In genomic region chr7:76626989-76627642, GRCh38 we compare ENCODE assay signal across 7 cellular contexts. TPM values are rescaled to one million over a fixed set of nuclear protein-coding genes. Genes with fewer than 3 reads are reported as not detected.
DNase-seq lines count a peak whose midpoint lies in the region; ATAC-seq and TF ChIP-seq lines count a peak whose summit lies in the region.
"Not testable (repeated sequence)": the region's sequence is repeated elsewhere in the genome, so short reads cannot be mapped to it uniquely, and the experiment has no call there.

Gene POMZP3 (minus strand): TSS chr7:76627279. CDS start chr7:76626064, 1,215 bp downstream.

- H3K4me3 ChIP-seq in NB4 (ENCODE audit: low read depth, low read length): peak within 1 kb of the TSS; percentile 73
- H3K4me3 ChIP-seq in iPS-18a (ENCODE audit: low read length): peak within 1 kb of the TSS; percentile 65

- H3K9me3 ChIP-seq in iPS-18a (ENCODE audit: control insufficient read depth, low read depth, low read length): not testable (repeated sequence)

- peaks cover 11% of the 10 kb centered on the region for H3K36me3 Mint-ChIP-seq in activated CD4-positive, alpha-beta T cell treated with anti-CD3 and anti-CD28 coated beads, Interleukin-2, amount 10 ng/mL, durations not matched to agents 24 days and 14 days (ENCODE audit: low read depth)

- DNase-seq in NB4 (ENCODE audit: low read depth) (peak; percentile 57), putamen (ENCODE audit: low spot score) (peak; percentile 20)
- peak; percentile 84 for DNase-seq in activated CD4-positive, alpha-beta T cell treated with anti-CD3 and anti-CD28 coated beads, Interleukin-2, amount 10 ng/mL, durations not matched to agents 24 days and 14 days
- DNase-seq in central memory CD4-positive, alpha-beta T cell: peak; percentile 63

- not testable (repeated sequence) for H3K27me3 Mint-ChIP-seq in activated CD4-positive, alpha-beta T cell treated with anti-CD3 and anti-CD28 coated beads, Interleukin-2, amount 10 ng/mL, durations not matched to agents 24 days and 14 days

- H3K9me3 Mint-ChIP-seq in activated CD4-positive, alpha-beta T cell treated with anti-CD3 and anti-CD28 coated beads, Interleukin-2, amount 10 ng/mL, durations not matched to agents 24 days and 14 days: not testable (repeated sequence)

- not testable (repeated sequence) for H3K4me1 Mint-ChIP-seq in activated CD4-positive, alpha-beta T cell treated with anti-CD3 and anti-CD28 coated beads, Interleukin-2, amount 10 ng/mL, durations not matched to agents 24 days and 14 days

- H3K4me3 Mint-ChIP-seq in activated CD4-positive, alpha-beta T cell treated with anti-CD3 and anti-CD28 coated beads, Interleukin-2, amount 10 ng/mL, durations not matched to agents 24 days and 14 days: peak within 1 kb of the TSS; percentile 89

- H3K4me1 ChIP-seq in iPS-18a (ENCODE audit: control insufficient read depth, low read depth, low read length): not testable (repeated sequence)

- peak within 1 kb of the TSS; percentile 62 for H3K9ac ChIP-seq in iPS-18a (ENCODE audit: low read length)

- intact Hi-C loops in activated CD4-positive, alpha-beta T cell treated with anti-CD3 and anti-CD28 coated beads, Interleukin-2, amount 10 ng/mL, durations not matched to agents 24 days and 14 days (cut with micrococcal nuclease): not testable (repeated sequence)

- H3K27ac ChIP-seq in iPS-18a (ENCODE audit: low read length): not testable (repeated sequence)

- H3K27me3 ChIP-seq in iPS-18a (ENCODE audit: control insufficient read depth, insufficient read depth, low read length): not testable (repeated sequence)

- not testable (repeated sequence) for H3K36me3 ChIP-seq in iPS-18a (ENCODE audit: control insufficient read depth, low read depth, low read length)

- ATAC-seq in GM18861 (IDR thresholded peaks at IDR 0.05; ENCODE audit: unreplicated experiment) (peak; percentile 70), HG02840 (IDR thresholded peaks at IDR 0.05; ENCODE audit: low FRiP score, unreplicated experiment) (peak; percentile 89)

- not testable (repeated sequence) for TF ChIP-seq CTCF in NB4 (IDR thresholded peaks at IDR 0.05; ENCODE audit: low read depth, low read length)

- H3K27ac Mint-ChIP-seq in activated CD4-positive, alpha-beta T cell treated with anti-CD3 and anti-CD28 coated beads, Interleukin-2, amount 10 ng/mL, durations not matched to agents 24 days and 14 days: peak within 1 kb of the TSS; percentile 91

- peak; percentile 13 for TF ChIP-seq POLR2A in NB4 (IDR thresholded peaks at IDR 0.05; ENCODE audit: extremely low read depth, insufficient read length)

RNA-seq across cellular contexts. Expression of gene POMZP3, which starts in this region (rescaled TPM):
- 6.9 and 10.1 TPM in 2 replicates for total RNA-seq in activated CD4-positive, alpha-beta T cell treated with anti-CD3 and anti-CD28 coated beads, Interleukin-2, amount 10 ng/mL, durations not matched to agents 24 days and 14 days

Comparison
In these comparisons a context has a peak if more than half of its experiments do, and no peak if none do; other contexts are left out.
1. DNase-seq: peak in every context shown above with its lines; median percentile 84 in activated CD4-positive, alpha-beta T cell treated with anti-CD3 and anti-CD28 coated beads, Interleukin-2, amount 10 ng/mL, durations not matched to agents 24 days and 14 days; 63 in central memory CD4-positive, alpha-beta T cell; 57 in NB4; 20 in putamen.